8 cellular contexts compared by ENCODE assay signal in the genomic region with DNA sequence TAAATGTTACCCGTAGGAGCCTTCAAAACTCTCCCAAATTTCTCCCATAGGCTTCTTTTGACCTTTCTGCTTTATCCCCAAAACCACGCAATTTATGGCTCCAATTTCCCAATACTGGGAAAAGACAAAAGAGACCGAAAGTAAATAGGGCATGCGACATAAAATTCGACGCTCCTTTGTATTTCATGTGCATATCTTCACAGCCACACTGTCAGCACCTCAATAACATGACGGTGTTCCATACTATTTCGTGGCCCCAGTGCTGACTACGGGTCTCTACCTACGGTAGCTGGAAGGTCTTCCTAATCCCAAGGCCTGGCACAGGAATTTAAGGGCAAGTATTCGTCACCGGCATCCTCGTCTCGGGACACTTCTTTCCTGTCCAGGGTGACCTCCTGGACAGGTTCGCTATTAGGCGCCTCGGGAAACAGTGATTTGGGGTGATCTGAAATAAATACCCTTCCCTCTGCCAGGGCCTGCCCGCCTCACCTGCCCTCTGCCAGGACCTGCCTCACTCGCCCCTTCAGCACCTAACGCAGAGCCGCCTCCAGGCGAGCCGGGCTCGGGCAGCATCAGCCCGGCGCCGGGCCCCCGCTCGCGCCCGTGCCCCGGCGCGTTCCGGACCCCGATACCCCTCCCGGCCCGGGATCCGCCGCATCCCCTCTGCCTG. TPM values are rescaled to one million over a fixed set of nuclear protein-coding genes. Genes with fewer than 3 reads are reported as not detected.
DNase-seq lines count a peak whose midpoint lies in the region; ATAC-seq and FAIRE-seq lines count a peak whose summit lies in the region.

No MANE protein-coding gene starts in this region.

- peak; percentile 48 for ATAC-seq in HG02623 (IDR thresholded peaks at IDR 0.05; ENCODE audit: unreplicated experiment)
- ATAC-seq in activated CD4-positive, CD25-positive, alpha-beta regulatory T cell treated with anti-CD3 and anti-CD28 coated beads, Interleukin-2, amount 50 U/mL, for 24 hours: peak; percentile 76 to 77
- peak; percentile 71 for ATAC-seq in left lobe of liver

- peak; percentile 65 for FAIRE-seq in GM18507 (lab: Jason Lieb, UNC)

- DNase-seq in GM18507 (ENCODE audit: extremely low spot score, insufficient read length, low read depth) (peak; percentile 60), NCI-H1417 treated with DMSO at 0.1 percent for 48 hours (lab: John Stamatoyannopoulos, UW) (peak; percentile 36), cerebellar nuclear complex (lab: John Stamatoyannopoulos, UW) (peak; percentile 29 to 38), left lobe of liver (ENCODE audit: low spot score) (peak; percentile 64), NCI-H2081 treated with DMSO at 0.1 percent for 48 hours (lab: John Stamatoyannopoulos, UW) (no peak)
- peak; percentile 44 to 54 for DNase-seq in stimulated activated CD4-positive, alpha-beta T cell treated with anti-CD3 and anti-CD28 coated beads, Interleukin-2, amount 100 ng/mL, for 48 hours

RNA-seq across cellular contexts. Expression of gene DTNB, which starts 0.7 kb away (rescaled TPM):
- 14.3 TPM for total RNA-seq in left lobe of liver
